In the genomic region with DNA sequence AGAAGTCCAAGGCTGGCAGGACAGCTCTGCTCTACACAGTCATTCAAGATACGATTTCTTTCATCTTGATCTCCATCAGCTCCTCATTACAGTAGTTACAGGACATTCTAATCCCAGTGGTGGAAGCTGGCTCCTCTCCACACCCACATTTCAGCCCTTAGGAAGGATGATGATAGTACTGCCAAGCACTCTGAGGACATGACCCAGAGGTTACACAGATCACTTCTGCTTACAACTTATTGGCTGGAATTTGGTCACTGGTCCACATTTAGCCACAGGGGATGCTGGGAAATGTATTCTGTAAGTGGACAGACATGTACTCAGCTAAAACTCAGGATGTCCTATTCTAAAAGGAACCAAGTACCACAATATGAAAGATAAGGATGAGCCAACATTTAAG, we compare ENCODE assay signal across 26 cellular contexts.
DNase-seq lines count a peak whose midpoint lies in the region; ATAC-seq, FAIRE-seq and TF ChIP-seq lines count a peak whose summit lies in the region.
"Had no signal": no experiment of that assay in that cellular context is flagged by ENCODE, and none has a peak within 500 bp of the region (broad histone marks: within the 10 kb centered on the region; RNA-seq: fewer than 3 reads in every experiment).

No MANE protein-coding gene starts in this region.

- H3K36me3 Mint-ChIP-seq in stimulated activated memory B cell treated with anti-CD40 and anti-IgM and Interleukin-4, amounts not matched to agents 10 μg/mL and 1 μg/mL and 100 μg/mL, for 72 hours, result no peaks in the 10 kb centered on the region

- intact Hi-C loops in heart right ventricle (cut with DNase I), result no loop called here

- FAIRE-seq in urothelium cell line (lab: Jason Lieb, UNC), result peak; percentile 42

- H3K4me1 ChIP-seq in adipocyte (ENCODE audit: control insufficient read depth, insufficient read depth, low read length) (no peaks in the 10 kb centered on the region), heart right ventricle (peaks cover 0 to 10% (median 0%) of the 10 kb centered on the region in 9 donors)
- H3K4me1 ChIP-seq: BLaER1, breast epithelium, SJCRH30, tibial nerve had no signal

- H3K27me3 ChIP-seq in adipocyte (replicated peaks; ENCODE audit: control insufficient read depth, insufficient read depth, low read length) (no peaks in the 10 kb centered on the region), heart right ventricle (no peaks in the 10 kb centered on the region)
- H3K27me3 ChIP-seq: BLaER1, breast epithelium, gastrocnemius medialis, SJCRH30, tibial nerve had no signal

- WGBS in heart right ventricle, 2 donors, result 11% methylated on average over 1 of the region's 1 CpG

- H3K27me3 Mint-ChIP-seq in stimulated activated memory B cell treated with anti-CD40 and anti-IgM and Interleukin-4, amounts not matched to agents 10 μg/mL and 1 μg/mL and 100 μg/mL, for 72 hours, result no peaks in the 10 kb centered on the region
- H3K27me3 Mint-ChIP-seq: dendritic cell treated with granulocyte-macrophage colony-stimulating factor and Interleukin-4, amounts not matched to agents 40 ng/mL and 50 ng/mL, for 4 days had no signal

- no peak overlapping the region for H3K4me3 ChIP-seq in adipocyte (ENCODE audit: low read length)
- H3K4me3 ChIP-seq in heart right ventricle, result no peak overlapping the region
- H3K4me3 ChIP-seq: BLaER1, breast epithelium, gastrocnemius medialis, SJCRH30, skin epidermis, tibial nerve had no signal

- H3K9me3 ChIP-seq in adipocyte (ENCODE audit: control insufficient read depth, low read length) (no peaks in the 10 kb centered on the region), heart right ventricle (peaks cover 0 to 13% (median 3%) of the 10 kb centered on the region in 11 donors)
- H3K9me3 ChIP-seq: breast epithelium, gastrocnemius medialis had no signal

- peaks cover 3% of the 10 kb centered on the region for H3K9me3 Mint-ChIP-seq in stimulated activated memory B cell treated with anti-CD40 and anti-IgM and Interleukin-4, amounts not matched to agents 10 μg/mL and 1 μg/mL and 100 μg/mL, for 72 hours
- H3K9me3 Mint-ChIP-seq: dendritic cell treated with granulocyte-macrophage colony-stimulating factor and Interleukin-4, amounts not matched to agents 40 ng/mL and 50 ng/mL, for 4 days; natural killer cell treated with Interleukin-12 subunit alpha and Interleukin-12 subunit beta and Interleukin-15 and Interleukin-18, amount 100 ng/mL, for 72 hours had no signal

- H3K36me3 ChIP-seq in adipocyte (ENCODE audit: control insufficient read depth, insufficient read depth, low read length, severe bottlenecking) (no peaks in the 10 kb centered on the region), heart right ventricle (no peaks in the 10 kb centered on the region)
- H3K36me3 ChIP-seq: BLaER1, breast epithelium, gastrocnemius medialis, SJCRH30, tibial nerve had no signal

- ATAC-seq in heart right ventricle (peak; percentile 33 to 97 (median 88)), GM21737 (IDR thresholded peaks at IDR 0.05; ENCODE audit: unreplicated experiment) (no peak)
- no peak for ATAC-seq in stimulated activated memory B cell treated with anti-CD40 and anti-IgM and Interleukin-4, amounts not matched to agents 10 μg/mL and 1 μg/mL and 100 μg/mL, for 72 hours
- ATAC-seq: activated naive CD8-positive, alpha-beta T cell treated with anti-CD3 and anti-CD28 coated beads, Interleukin-2, amount 50 U/mL, for 24 hours; natural killer cell treated with Interleukin-12 subunit alpha and Interleukin-12 subunit beta and Interleukin-15 and Interleukin-18, amount 100 ng/mL, for 72 hours; PC-3 had no signal

- no peak overlapping the region for H3K9ac ChIP-seq in adipocyte (ENCODE audit: low read length)
- H3K9ac ChIP-seq: BLaER1 had no signal

- no peak overlapping the region for H3K27ac Mint-ChIP-seq in stimulated activated memory B cell treated with anti-CD40 and anti-IgM and Interleukin-4, amounts not matched to agents 10 μg/mL and 1 μg/mL and 100 μg/mL, for 72 hours
- H3K27ac Mint-ChIP-seq: activated naive CD8-positive, alpha-beta T cell treated with anti-CD3 and anti-CD28 coated beads, Interleukin-2, amount 50 U/mL, for 24 hours; dendritic cell treated with granulocyte-macrophage colony-stimulating factor and Interleukin-4, amounts not matched to agents 40 ng/mL and 50 ng/mL, for 4 days; mesothelial cell of epicardium; natural killer cell treated with Interleukin-12 subunit alpha and Interleukin-12 subunit beta and Interleukin-15 and Interleukin-18, amount 100 ng/mL, for 72 hours had no signal

- no peaks in the 10 kb centered on the region for H3K4me1 Mint-ChIP-seq in stimulated activated memory B cell treated with anti-CD40 and anti-IgM and Interleukin-4, amounts not matched to agents 10 μg/mL and 1 μg/mL and 100 μg/mL, for 72 hours
- H3K4me1 Mint-ChIP-seq: activated naive CD8-positive, alpha-beta T cell treated with anti-CD3 and anti-CD28 coated beads, Interleukin-2, amount 50 U/mL, for 24 hours; mesothelial cell of epicardium had no signal

- no peak overlapping the region for H3K27ac ChIP-seq in heart right ventricle
- H3K27ac ChIP-seq: BLaER1, breast epithelium, gastrocnemius medialis, HL-60, SJCRH30, skin epidermis, tibial nerve had no signal

- DNase-seq in HCEC 1CT (peak; percentile 11), adipocyte (ENCODE audit: low read depth) (peak; percentile 6), heart right ventricle (peak in 1 of 2 donors; percentile 33), urothelium cell line (ENCODE audit: low spot score) (no peak), DMS 273 (lab: John Stamatoyannopoulos, UW; ENCODE audit: unreplicated experiment) (no peak)
- DNase-seq: activated CD4-positive, alpha-beta T cell treated with anti-CD3 and anti-CD28 coated beads, Interleukin-2, amount 50 U/mL, for 1 hour; activated naive CD8-positive, alpha-beta T cell treated with anti-CD3 and anti-CD28 coated beads, Interleukin-2, amount 50 U/mL, for 24 hours; Calu3; gastrocnemius medialis; NCI-H1930; NCI-H226; NCI-H82; PC-3; posterior cingulate gyrus; SJCRH30; stimulated activated naive CD4-positive, alpha-beta T cell treated with Interleukin-2 at 50 U/mL for 16 hours had no signal

- no peak overlapping the region for H3K4me3 Mint-ChIP-seq in stimulated activated memory B cell treated with anti-CD40 and anti-IgM and Interleukin-4, amounts not matched to agents 10 μg/mL and 1 μg/mL and 100 μg/mL, for 72 hours
- H3K4me3 Mint-ChIP-seq: activated naive CD8-positive, alpha-beta T cell treated with anti-CD3 and anti-CD28 coated beads, Interleukin-2, amount 50 U/mL, for 24 hours; dendritic cell treated with granulocyte-macrophage colony-stimulating factor and Interleukin-4, amounts not matched to agents 40 ng/mL and 50 ng/mL, for 4 days; mesothelial cell of epicardium; natural killer cell treated with Interleukin-12 subunit alpha and Interleukin-12 subunit beta and Interleukin-15 and Interleukin-18, amount 100 ng/mL, for 72 hours had no signal

- no peak for TF ChIP-seq CTCF in heart right ventricle (IDR thresholded peaks at IDR 0.05)

Comparison
In these comparisons a context has a peak if more than half of its experiments do, and no peak if none do; other contexts are left out.
1. DNase-seq: peak in HCEC 1CT (single experiment) and adipocyte (single experiment); none in urothelium cell line (single experiment) and DMS 273 (single experiment).
2. ATAC-seq: peak in heart right ventricle (8 of 8); none in GM21737 (single experiment) and stimulated activated memory B cell treated with anti-CD40 and anti-IgM and Interleukin-4, amounts not matched to agents 10 μg/mL and 1 μg/mL and 100 μg/mL, for 72 hours (single experiment).